ENCODE assay signal across 15 cellular contexts in genomic region chr1:18324246-18324645, GRCh38.
DNase-seq lines count a peak whose midpoint lies in the region; ATAC-seq and TF ChIP-seq lines count a peak whose summit lies in the region.
"Had no signal": no experiment of that assay in that cellular context is flagged by ENCODE, and none has a peak within 500 bp of the region (broad histone marks: within the 10 kb centered on the region; RNA-seq: fewer than 3 reads in every experiment).

No MANE protein-coding gene starts in this region.

- H3K4me3 Mint-ChIP-seq in MCF 10A (ENCODE audit: unreplicated experiment) (no peak overlapping the region), endothelial cell (ENCODE audit: unreplicated experiment) (no peak overlapping the region)
- H3K4me3 Mint-ChIP-seq: activated naive CD4-positive, alpha-beta T cell treated with anti-CD3 and anti-CD28 coated beads for 36 hours; naive thymus-derived CD8-positive, alpha-beta T cell had no signal

- H3K79me2 ChIP-seq in mammary epithelial cell (ENCODE audit: insufficient read depth, low read length) = no peaks in the 10 kb centered on the region

- H3K4me1 ChIP-seq in mammary epithelial cell (ENCODE audit: insufficient read depth, low read length) (no peaks in the 10 kb centered on the region), upper lobe of right lung (no peaks in the 10 kb centered on the region), right atrium auricular region (no peaks in the 10 kb centered on the region)

- H3K4me3 ChIP-seq in mammary epithelial cell (replicated peaks in 1 of 3; ENCODE audit: insufficient read depth in 1 of 3, low read depth in 2 of 3, low read length in 3 of 3) = no peak overlapping the region
- no peak overlapping the region for H3K4me3 ChIP-seq in NB4 (ENCODE audit: low read depth, low read length)
- H3K4me3 ChIP-seq in upper lobe of right lung = no peak overlapping the region
- no peak overlapping the region for H3K4me3 ChIP-seq in right atrium auricular region
- H3K4me3 ChIP-seq: body of pancreas had no signal

- H3K27me3 Mint-ChIP-seq in MCF 10A (ENCODE audit: insufficient read depth, unreplicated experiment) = peaks cover 20% of the 10 kb centered on the region
- H3K27me3 Mint-ChIP-seq in endothelial cell (ENCODE audit: unreplicated experiment) = peaks cover 10% of the 10 kb centered on the region

- H3K27me3 ChIP-seq in mammary epithelial cell (ENCODE audit: insufficient read depth, low read length) (no peaks in the 10 kb centered on the region), upper lobe of right lung (no peaks in the 10 kb centered on the region), right atrium auricular region (no peaks in the 10 kb centered on the region)
- H3K27me3 ChIP-seq: body of pancreas had no signal

- H2AFZ ChIP-seq in mammary epithelial cell (ENCODE audit: low read depth, low read length) = no peak overlapping the region

- no peak for TF ChIP-seq POLR2A in NB4 (IDR thresholded peaks at IDR 0.05; ENCODE audit: extremely low read depth, insufficient read length)

- no peak overlapping the region for H3K4me2 ChIP-seq in mammary epithelial cell (ENCODE audit: insufficient read depth, low read depth, low read length)

- H3K27ac ChIP-seq in mammary epithelial cell (ENCODE audit: insufficient read depth, low read depth, low read length) = no peak overlapping the region
- no peak overlapping the region for H3K27ac ChIP-seq in upper lobe of right lung
- no peak overlapping the region for H3K27ac ChIP-seq in right atrium auricular region
- H3K27ac ChIP-seq: body of pancreas had no signal

- H3K27ac Mint-ChIP-seq in MCF 10A (ENCODE audit: low read depth, unreplicated experiment) = no peak overlapping the region
- no peak overlapping the region for H3K27ac Mint-ChIP-seq in endothelial cell (ENCODE audit: unreplicated experiment)
- H3K27ac Mint-ChIP-seq: activated naive CD4-positive, alpha-beta T cell treated with anti-CD3 and anti-CD28 coated beads for 36 hours; naive thymus-derived CD8-positive, alpha-beta T cell had no signal

- H3K36me3 ChIP-seq in mammary epithelial cell (ENCODE audit: insufficient read depth, low read length) = no peaks in the 10 kb centered on the region
- no peaks in the 10 kb centered on the region for H3K36me3 ChIP-seq in upper lobe of right lung
- no peaks in the 10 kb centered on the region for H3K36me3 ChIP-seq in right atrium auricular region

- H3K4me1 Mint-ChIP-seq in MCF 10A (ENCODE audit: insufficient read depth, unreplicated experiment) (no peaks in the 10 kb centered on the region), endothelial cell (ENCODE audit: unreplicated experiment) (peaks cover 10% of the 10 kb centered on the region)
- H3K4me1 Mint-ChIP-seq: naive thymus-derived CD8-positive, alpha-beta T cell had no signal

- POLR2A ChIA-PET in MCF 10A (lab: Yijun Ruan, JAX) = no interaction called here

- CTCF ChIA-PET in MCF 10A (lab: Yijun Ruan, JAX) (interaction anchor here (0.6 to 0.7 kb wide), 2 partner anchors 11 to 224 kb away, joined by 3 read pairs; no protein-coding TSS in a partner anchor), mammary epithelial cell (lab: Charles Lee; ENCODE audit: low non-redundant PET) (no interaction called here)

- DNase-seq in MCF 10A (ENCODE audit: unreplicated experiment) = no peak
- DNase-seq in mammary epithelial cell = no peak
- DNase-seq in NB4 (ENCODE audit: low read depth) = no peak
- DNase-seq in endothelial cell (ENCODE audit: low spot score) = no peak
- DNase-seq in upper lobe of right lung = no peak
- no peak for DNase-seq in Right ventricle myocardium superior
- DNase-seq in NCI-H446 (lab: John Stamatoyannopoulos, UW) = no peak
- no peak for DNase-seq in right atrium auricular region (ENCODE audit: low spot score)
- DNase-seq: ACHN; activated CD4-positive, CD25-positive, alpha-beta regulatory T cell; activated naive CD4-positive, alpha-beta T cell treated with anti-CD3 and anti-CD28 coated beads for 36 hours; naive thymus-derived CD8-positive, alpha-beta T cell; NCI-H1694; SW 1271 had no signal

- WGBS in mammary epithelial cell (ENCODE audit: low coverage, missing lambda C conversion rate) = 86% methylated on average over 7 of the region's 10 CpGs

- H4K20me1 ChIP-seq in mammary epithelial cell (ENCODE audit: insufficient read depth, low read length) = no peaks in the 10 kb centered on the region

- H3K36me3 Mint-ChIP-seq in MCF 10A (ENCODE audit: insufficient read depth, unreplicated experiment) = no peaks in the 10 kb centered on the region
- H3K36me3 Mint-ChIP-seq in endothelial cell (ENCODE audit: low read depth, unreplicated experiment) = no peaks in the 10 kb centered on the region
- H3K36me3 Mint-ChIP-seq: naive thymus-derived CD8-positive, alpha-beta T cell had no signal

- H3K9me3 ChIP-seq in mammary epithelial cell (replicated peaks; ENCODE audit: insufficient read depth, low read length) (peaks cover 20% of the 10 kb centered on the region), upper lobe of right lung (no peaks in the 10 kb centered on the region), right atrium auricular region (no peaks in the 10 kb centered on the region)
- H3K9me3 ChIP-seq: body of pancreas had no signal

- intact Hi-C loops in MCF 10A (cut with micrococcal nuclease) (no loop called here), mammary epithelial cell (cut with micrococcal nuclease) (no loop called here), upper lobe of right lung (cut with DNase I) (no loop called here), Right ventricle myocardium superior (cut with DNase I) (no loop called here)

- BruUV-seq in MCF 10A (replicated peaks; lab: Mats Ljungman, UMichigan) = no TSS peak
- no TSS peak for BruUV-seq in mammary epithelial cell (replicated peaks; lab: Mats Ljungman, UMichigan)

- H3K9me3 Mint-ChIP-seq in MCF 10A (ENCODE audit: unreplicated experiment) = peaks cover 7% of the 10 kb centered on the region
- H3K9me3 Mint-ChIP-seq in endothelial cell (ENCODE audit: unreplicated experiment) = no peaks in the 10 kb centered on the region
- H3K9me3 Mint-ChIP-seq: activated naive CD4-positive, alpha-beta T cell treated with anti-CD3 and anti-CD28 coated beads for 36 hours had no signal

- in situ Hi-C loops in mammary epithelial cell (cut with MboI; ENCODE audit: low sequenced_read_pairs in 2 of 2) = no loop called here

- H3K9ac ChIP-seq in mammary epithelial cell (ENCODE audit: insufficient read depth, low read length) = no peak overlapping the region

- dilution Hi-C loops in mammary epithelial cell (cut with HindIII; ENCODE audit: low sequenced_read_pairs) = no loop called here

- ATAC-seq in upper lobe of right lung (no peak), Right ventricle myocardium superior (ENCODE audit: poor library complexity) (no peak)
- ATAC-seq: body of pancreas; naive thymus-derived CD8-positive, alpha-beta T cell had no signal

- TF ChIP-seq CTCF in MCF 10A (IDR thresholded peaks at IDR 0.05; ENCODE audit: unreplicated experiment) (peak; percentile 17), mammary epithelial cell (conservative IDR thresholded peaks at IDR 0.05 in 1 of 2, IDR thresholded peaks at IDR 0.05 in 1 of 2; ENCODE audit: extremely low read depth in 1 of 2, insufficient read depth in 1 of 2, low read depth in 1 of 2, low read length in 2 of 2) (no peak), NB4 (IDR thresholded peaks at IDR 0.05; ENCODE audit: low read depth, low read length) (peak; percentile 34), endothelial cell (IDR thresholded peaks at IDR 0.05; ENCODE audit: unreplicated experiment) (peak; percentile 21), upper lobe of right lung (IDR thresholded peaks at IDR 0.05) (peak; percentile 27), right atrium auricular region (IDR thresholded peaks at IDR 0.05) (no peak)

Comparison
In these comparisons a context has a peak if more than half of its experiments do, and no peak if none do; other contexts are left out.
1. CTCF ChIP-seq: peak in MCF 10A (single experiment), NB4 (single experiment), endothelial cell (single experiment) and upper lobe of right lung (single experiment); none in mammary epithelial cell (0 of 2) and right atrium auricular region (0 of 2).